8 cellular contexts compared by ENCODE assay signal in genomic region chr5:176542135-176542595, GRCh38. TPM values are rescaled to one million over a fixed set of nuclear protein-coding genes. Genes with fewer than 3 reads are reported as not detected.
DNase-seq lines count a peak whose midpoint lies in the region; ATAC-seq, FAIRE-seq and TF ChIP-seq lines count a peak whose summit lies in the region.

No MANE protein-coding gene starts in this region.

- TF ChIP-seq CTCF in PC-3 (conservative IDR thresholded peaks at IDR 0.05; ENCODE audit: low read depth, low read length) (no peak), kidney (IDR thresholded peaks at IDR 0.05; ENCODE audit: borderline replicate concordance, extremely low read depth, insufficient read depth) (no peak)

- peaks cover 25% of the 10 kb centered on the region for H3K79me2 ChIP-seq in PC-3 (ENCODE audit: low read length)

- H3K9me2 ChIP-seq in PC-3 (replicated peaks; ENCODE audit: low read length) = no peaks in the 10 kb centered on the region

- peak overlapping the region; percentile 96 to 100 (median 98) for H3K27ac Mint-ChIP-seq in CD8-positive, alpha-beta memory T cell
- peak overlapping the region; percentile 96 for H3K27ac Mint-ChIP-seq in activated naive CD8-positive, alpha-beta T cell treated with anti-CD3 and anti-CD28 coated beads, Interleukin-2, amount 10 ng/mL, durations not matched to agents 7 days and 5 days

- CTCF ChIA-PET in CD8-positive, alpha-beta memory T cell (lab: Charles Lee) = interaction anchor here (1.4 to 6.4 kb wide), 8 partner anchors 10 to 125 kb away, joined by 4 to 90 read pairs (median 10); partner anchors contain the start of genes CLTB and FAF2
- CTCF ChIA-PET in PC-3 (lab: Charles Lee) = interaction anchor here (0.6 kb wide), 1 partner anchor 44 kb away, joined by 3 read pairs; no protein-coding TSS in a partner anchor

- no peaks in the 10 kb centered on the region for H3F3A ChIP-seq in PC-3 (ENCODE audit: low read length, unreplicated experiment)

- peaks cover 66 to 80% (median 72%) of the 10 kb centered on the region in 3 donors for H3K4me1 Mint-ChIP-seq in CD8-positive, alpha-beta memory T cell
- peaks cover 54% of the 10 kb centered on the region for H3K4me1 Mint-ChIP-seq in activated naive CD8-positive, alpha-beta T cell treated with anti-CD3 and anti-CD28 coated beads, Interleukin-2, amount 10 ng/mL, durations not matched to agents 7 days and 5 days

- DNase-seq in CD8-positive, alpha-beta memory T cell = peak; percentile 53 to 73 (median 60)
- DNase-seq in PC-3 (no peak), kidney (peak; percentile 76), hepatic stellate cell (ENCODE audit: low spot score) (no peak)
- DNase-seq in activated naive CD8-positive, alpha-beta T cell treated with anti-CD3 and anti-CD28 coated beads, Interleukin-2, amount 10 ng/mL, durations not matched to agents 7 days and 5 days = peak; percentile 82
- DNase-seq in stimulated activated CD8-positive, alpha-beta memory T cell treated with anti-CD3 and anti-CD28 coated beads, Interleukin-15, amount 100 ng/mL, for 1 hour (ENCODE audit: low read depth) = peak; percentile 43

- BruUV-seq in PC-3 (replicated peaks; lab: Mats Ljungman, UMichigan) = TSS peak; percentile 27

- no peaks in the 10 kb centered on the region for H3K36me3 ChIP-seq in CD8-positive, alpha-beta memory T cell (ENCODE audit: insufficient read depth, low read length)
- H3K36me3 ChIP-seq in PC-3 (ENCODE audit: low read depth, low read length) (no peaks in the 10 kb centered on the region), kidney (ENCODE audit: control insufficient read depth in 1 of 2, insufficient read depth in 2 of 2, low read length in 2 of 2) (no peaks in the 10 kb centered on the region)

- no peaks in the 10 kb centered on the region for H3K27me3 ChIP-seq in CD8-positive, alpha-beta memory T cell (ENCODE audit: insufficient read depth, low read length, poor library complexity, severe bottlenecking)
- no peaks in the 10 kb centered on the region for H3K27me3 ChIP-seq in PC-3 (ENCODE audit: low read length)

- H3K9me3 Mint-ChIP-seq in CD8-positive, alpha-beta memory T cell = no peaks in the 10 kb centered on the region
- H3K9me3 Mint-ChIP-seq in activated naive CD8-positive, alpha-beta T cell treated with anti-CD3 and anti-CD28 coated beads, Interleukin-2, amount 10 ng/mL, durations not matched to agents 7 days and 5 days = no peaks in the 10 kb centered on the region

- peaks cover 0 to 7% of the 10 kb centered on the region in 2 donors for H3K27me3 Mint-ChIP-seq in CD8-positive, alpha-beta memory T cell
- H3K27me3 Mint-ChIP-seq in activated naive CD8-positive, alpha-beta T cell treated with anti-CD3 and anti-CD28 coated beads, Interleukin-2, amount 10 ng/mL, durations not matched to agents 7 days and 5 days = no peaks in the 10 kb centered on the region

- POLR2A ChIA-PET in CD8-positive, alpha-beta memory T cell (lab: Charles Lee) = interaction anchor here (0.7 to 4.1 kb wide), 6 partner anchors 8 to 94 kb away, joined by 4 to 51 read pairs (median 12); partner anchors contain the start of gene FAF2
- POLR2A ChIA-PET in PC-3 (lab: Charles Lee; ENCODE audit: unreplicated experiment) = no interaction called here
- POLR2A ChIA-PET in activated naive CD8-positive, alpha-beta T cell treated with anti-CD3 and anti-CD28 coated beads, Interleukin-2, amount 10 ng/mL, durations not matched to agents 7 days and 5 days (lab: Charles Lee) = interaction anchor here (0.7 to 6.5 kb wide), 7 partner anchors 10 to 125 kb away, joined by 3 to 167 read pairs (median 20); partner anchors contain the start of genes CLTB and FAF2

- intact Hi-C loops in PC-3 (cut with micrococcal nuclease) = no loop called here
- intact Hi-C loops in kidney (cut with DNase I) = no loop called here

- peak overlapping the region; percentile 83 for H3K4me3 ChIP-seq in CD8-positive, alpha-beta memory T cell (ENCODE audit: low read length)
- H3K4me3 ChIP-seq in PC-3 (ENCODE audit: low read length) (peak overlapping the region; percentile 74), kidney (ENCODE audit: low read length in 2 of 2) (peak overlapping the region; percentile 46 to 59)

- H3K4me3 Mint-ChIP-seq in CD8-positive, alpha-beta memory T cell = peak overlapping the region; percentile 88 to 94 (median 90)
- H3K4me3 Mint-ChIP-seq in activated naive CD8-positive, alpha-beta T cell treated with anti-CD3 and anti-CD28 coated beads, Interleukin-2, amount 10 ng/mL, durations not matched to agents 7 days and 5 days = peak overlapping the region; percentile 97

- peak overlapping the region; percentile 64; the same call in 1 of the 2 replicates for H2AFZ ChIP-seq in PC-3 (ENCODE audit: low read length)

- no peaks in the 10 kb centered on the region for H4K20me1 ChIP-seq in PC-3 (ENCODE audit: low read length)

- H3K4me2 ChIP-seq in PC-3 (ENCODE audit: low read length) = peak overlapping the region; percentile 94

- H3K9ac ChIP-seq in PC-3 (ENCODE audit: low read length) (peak overlapping the region; percentile 83), kidney (ENCODE audit: low read length in 2 of 2) (peak overlapping the region; percentile 32 to 77)

- H3K4me1 ChIP-seq in CD8-positive, alpha-beta memory T cell (ENCODE audit: insufficient read depth, low read length) = peaks cover 67% of the 10 kb centered on the region
- H3K4me1 ChIP-seq in PC-3 (ENCODE audit: insufficient read depth, low read length) (peaks cover 51% of the 10 kb centered on the region), kidney (ENCODE audit: control insufficient read depth in 1 of 2, insufficient read depth in 1 of 2, low read depth in 1 of 2, low read length in 2 of 2) (peaks cover 9 to 19% of the 10 kb centered on the region in 2 donors)

- H3K36me3 Mint-ChIP-seq in CD8-positive, alpha-beta memory T cell = peaks cover 0 to 13% (median 0%) of the 10 kb centered on the region in 3 donors
- H3K36me3 Mint-ChIP-seq in activated naive CD8-positive, alpha-beta T cell treated with anti-CD3 and anti-CD28 coated beads, Interleukin-2, amount 10 ng/mL, durations not matched to agents 7 days and 5 days = no peaks in the 10 kb centered on the region

- ATAC-seq in PC-3 (no peak), GM18870 (IDR thresholded peaks at IDR 0.05; ENCODE audit: unreplicated experiment) (no peak), HG03354 (IDR thresholded peaks at IDR 0.05; ENCODE audit: poor library complexity, severe bottlenecking, unreplicated experiment) (no peak)
- ATAC-seq in activated naive CD8-positive, alpha-beta T cell treated with anti-CD3 and anti-CD28 coated beads, Interleukin-2, amount 10 ng/mL, durations not matched to agents 7 days and 5 days (ENCODE audit: low read depth) = peak; percentile 5

- H3K9me3 ChIP-seq in CD8-positive, alpha-beta memory T cell (ENCODE audit: low read length) = no peaks in the 10 kb centered on the region
- H3K9me3 ChIP-seq in PC-3 (ENCODE audit: low read length) (no peaks in the 10 kb centered on the region), kidney (ENCODE audit: control insufficient read depth in 1 of 2, low read length in 2 of 2) (no peaks in the 10 kb centered on the region)

- no peak for FAIRE-seq in kidney (lab: Jason Lieb, UNC)

- peak overlapping the region; percentile 83 for H3K27ac ChIP-seq in CD8-positive, alpha-beta memory T cell (ENCODE audit: low read depth, low read length)
- H3K27ac ChIP-seq in PC-3 (ENCODE audit: low read length) (no peak overlapping the region), kidney (ENCODE audit: low read depth in 2 of 2, low read length in 2 of 2) (peak overlapping the region; percentile 75 to 82)

RNA-seq across cellular contexts. Expression of gene RNF44, which starts 5.0 kb away (rescaled TPM):
- total RNA-seq in CD8-positive, alpha-beta memory T cell = 10 to 100 TPM; 54.6 to 56.8 TPM
- 4.3 TPM for polyA plus RNA-seq in CD8-positive, alpha-beta memory T cell
- total RNA-seq in PC-3 (2014; rRNA removed) (19.2 and 28.3 TPM in 2 replicates), kidney (61.8 TPM)
- total RNA-seq in activated naive CD8-positive, alpha-beta T cell treated with anti-CD3 and anti-CD28 coated beads, Interleukin-2, amount 10 ng/mL, durations not matched to agents 7 days and 5 days = 100 to 1,000 TPM; 162 to 166 TPM
- 12.5 TPM for polyA plus RNA-seq in kidney (ENCODE audit: insufficient read depth, low read depth, low replicate concordance)

RNA-seq across cellular contexts. Expression of gene CDHR2, which starts 7.0 kb away (rescaled TPM):
- 1 to 10 TPM in 1 of 2 experiments, under 1 TPM in 1; 0.49 to 1.1 TPM for total RNA-seq in CD8-positive, alpha-beta memory T cell
- polyA plus RNA-seq in CD8-positive, alpha-beta memory T cell = not detected
- total RNA-seq in PC-3 (2014; rRNA removed) (0.07 TPM in 1 of 2 replicates, not detected in the other), kidney (4.2 TPM)
- total RNA-seq in activated naive CD8-positive, alpha-beta T cell treated with anti-CD3 and anti-CD28 coated beads, Interleukin-2, amount 10 ng/mL, durations not matched to agents 7 days and 5 days = 1 to 10 TPM; 2.4 to 3.8 TPM
- 8.0 TPM for polyA plus RNA-seq in kidney (ENCODE audit: insufficient read depth, low read depth, low replicate concordance)

Comparison
In these comparisons a context has a peak if more than half of its experiments do, and no peak if none do; other contexts are left out.
1. DNase-seq: peak in CD8-positive, alpha-beta memory T cell (5 of 5), activated naive CD8-positive, alpha-beta T cell treated with anti-CD3 and anti-CD28 coated beads, Interleukin-2, amount 10 ng/mL, durations not matched to agents 7 days and 5 days (single experiment), kidney (single experiment) and stimulated activated CD8-positive, alpha-beta memory T cell treated with anti-CD3 and anti-CD28 coated beads, Interleukin-15, amount 100 ng/mL, for 1 hour (single experiment); none in PC-3 (single experiment) and hepatic stellate cell (single experiment).
2. Peak in every context shown above with its lines, with median percentiles within 50 percentile points of each other: H3K4me3 ChIP-seq.